Comparison of ENCODE assay signal across 18 cellular contexts in the genomic region with DNA sequence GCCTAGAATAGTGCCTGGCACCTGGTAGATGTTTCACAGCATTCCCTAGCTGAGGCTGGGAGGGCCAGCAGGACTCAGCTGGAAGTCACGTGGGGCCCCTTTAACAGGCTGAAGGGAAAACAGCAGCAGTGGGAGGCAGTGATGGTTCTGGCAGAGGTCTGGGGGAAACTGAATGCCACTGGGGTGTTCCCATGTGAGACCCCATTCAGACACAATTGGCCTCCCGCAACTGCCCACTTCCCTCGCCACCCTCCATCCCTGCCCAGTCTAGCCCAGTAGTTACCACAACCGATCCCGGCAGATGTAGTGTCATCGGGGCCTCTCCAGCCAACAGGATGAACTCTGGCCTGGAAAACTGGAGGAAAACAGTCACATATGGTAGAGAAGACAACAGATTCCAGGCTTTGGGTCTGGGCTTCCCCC. TPM values are rescaled to one million over a fixed set of nuclear protein-coding genes. Genes with fewer than 3 reads are reported as not detected.
A peak's percentile ranks its signal among the peaks of the same experiment; 100 is the strongest.
DNase-seq lines count a peak whose midpoint lies in the region; ATAC-seq and TF ChIP-seq lines count a peak whose summit lies in the region.
"Had no signal": no experiment of that assay in that cellular context is flagged by ENCODE, and none has a peak within 500 bp of the region (broad histone marks: within the 10 kb centered on the region; RNA-seq: fewer than 3 reads in every experiment).

No MANE protein-coding gene starts in this region.

- H3K27ac ChIP-seq in GM23338 (ENCODE audit: low read depth) (no peak overlapping the region), heart right ventricle (no peak overlapping the region), thyroid gland (no peak overlapping the region)
- H3K27ac ChIP-seq: C4-2B, GM23248 had no signal

- DNase-seq in GM23338 (ENCODE audit: low spot score) (no peak), WTC11 (ENCODE audit: low spot score) (no peak), islet precursor cell (peak; percentile 47), ureter (ENCODE audit: low spot score) (peak; percentile 19), heart right ventricle (no peak), thyroid gland (no peak), ACHN (no peak)
- DNase-seq: BE2C; CD4-positive, alpha-beta memory T cell; DMS153; DMS79 treated with DMSO at 0.1 percent for 48 hours; EL; GM23248; HFFc6 had no signal

- ATAC-seq in GM23338, result peak; percentile 57
- ATAC-seq in WTC11, result peak; percentile 32
- ATAC-seq in heart right ventricle, result no peak
- ATAC-seq: HepG2 had no signal

- no peak overlapping the region for H2AFZ ChIP-seq in GM23338
- H2AFZ ChIP-seq: GM23248 had no signal

- H3K4me2 ChIP-seq in GM23338, result no peak overlapping the region

- 71 to 81% methylated on average over 6 of the region's 6 CpGs for WGBS in heart right ventricle, 2 donors
- 75 to 86% methylated on average over 3 to 6 of the region's 6 CpGs for WGBS in thyroid gland, 2 donors

- H3K27me3 ChIP-seq in GM23338 (ENCODE audit: insufficient read depth) (no peaks in the 10 kb centered on the region), heart right ventricle (no peaks in the 10 kb centered on the region), thyroid gland (no peaks in the 10 kb centered on the region)
- H3K27me3 ChIP-seq: BE2C had no signal

- H3K9me2 ChIP-seq in GM23338 (ENCODE audit: insufficient read depth), result no peaks in the 10 kb centered on the region; the same call in 1 of the 2 replicates

- CTCF ChIA-PET in WTC11 (lab: Charles Lee), result no interaction called here

- H3K36me3 ChIP-seq in GM23338 (ENCODE audit: insufficient read depth) (no peaks in the 10 kb centered on the region), heart right ventricle (no peaks in the 10 kb centered on the region), thyroid gland (no peaks in the 10 kb centered on the region)
- H3K36me3 ChIP-seq: BE2C, HAP-1 had no signal

- no peaks in the 10 kb centered on the region; the same call in 2 of the 3 replicates for H3K9me3 Mint-ChIP-seq in GM23338
- H3K9me3 Mint-ChIP-seq in WTC11, result no peaks in the 10 kb centered on the region
- H3K9me3 Mint-ChIP-seq: HFFc6 had no signal

- no peak for TF ChIP-seq POLR2A in thyroid gland (IDR thresholded peaks at IDR 0.05)

- no peaks in the 10 kb centered on the region; the same call in 2 of the 3 replicates for H3K36me3 Mint-ChIP-seq in GM23338 (ENCODE audit: low read depth)
- H3K36me3 Mint-ChIP-seq in WTC11, result no peaks in the 10 kb centered on the region
- H3K36me3 Mint-ChIP-seq: CD4-positive, alpha-beta memory T cell had no signal

- H3K4me1 ChIP-seq in GM23338 (ENCODE audit: insufficient read depth) (no peaks in the 10 kb centered on the region), heart right ventricle (peaks cover 0 to 14% (median 0%) of the 10 kb centered on the region in 9 donors), thyroid gland (no peaks in the 10 kb centered on the region)
- H3K4me1 ChIP-seq: BE2C, HAP-1 had no signal

- POLR2A ChIA-PET in WTC11 (lab: Charles Lee), result no interaction called here

- H3K4me3 ChIP-seq in GM23338, result no peak overlapping the region
- H3K4me3 ChIP-seq in heart right ventricle, result no peak overlapping the region
- H3K4me3 ChIP-seq in thyroid gland (replicated peaks in 1 of 3), result no peak overlapping the region
- H3K4me3 ChIP-seq: GM23248, HAP-1 had no signal

- H3K9me3 ChIP-seq in heart right ventricle, result no peaks in the 10 kb centered on the region
- no peaks in the 10 kb centered on the region for H3K9me3 ChIP-seq in thyroid gland
- H3K9me3 ChIP-seq: BE2C, HAP-1 had no signal

- intact Hi-C loops in heart right ventricle (cut with DNase I), result no loop called here
- intact Hi-C loops in thyroid gland (cut with DNase I), result no loop called here

- TF ChIP-seq CTCF in GM23338 (conservative IDR thresholded peaks at IDR 0.05; ENCODE audit: low read depth in 2 of 2) (no peak), WTC11 (IDR thresholded peaks at IDR 0.05) (no peak), heart right ventricle (IDR thresholded peaks at IDR 0.05) (no peak), thyroid gland (IDR thresholded peaks at IDR 0.05) (no peak)

- no peaks in the 10 kb centered on the region for H4K20me1 ChIP-seq in GM23338 (replicated peaks; ENCODE audit: insufficient read depth)

- H3K27ac Mint-ChIP-seq in GM23338 (peak overlapping the region; percentile 39; the same call in 1 of the 2 replicates), WTC11 (peak overlapping the region; percentile 21; the same call in 1 of the 2 replicates)
- H3K27ac Mint-ChIP-seq: CD4-positive, alpha-beta memory T cell; HFFc6 had no signal

- in situ Hi-C loops in ACHN (cut with HindIII; ENCODE audit: low pct_ligation_motif_present, low pct_unique_long_range_greater_than_20kb, low sequenced_read_pairs), result no loop called here

- H3K79me2 ChIP-seq in GM23338 (replicated peaks; ENCODE audit: insufficient read depth), result no peaks in the 10 kb centered on the region

- H3K4me1 Mint-ChIP-seq in GM23338, result peaks cover 8% of the 10 kb centered on the region
- peaks cover 8% of the 10 kb centered on the region for H3K4me1 Mint-ChIP-seq in WTC11
- H3K4me1 Mint-ChIP-seq: CD4-positive, alpha-beta memory T cell had no signal

- H3K27me3 Mint-ChIP-seq in GM23338 (ENCODE audit: insufficient read depth, low read depth, poor library complexity) (no peaks in the 10 kb centered on the region), WTC11 (ENCODE audit: low read depth) (no peaks in the 10 kb centered on the region; the same call in 1 of the 2 replicates)

- H3F3A ChIP-seq in GM23338 (replicated peaks; ENCODE audit: low read depth), result no peaks in the 10 kb centered on the region

- no peak overlapping the region for H3K4me3 Mint-ChIP-seq in GM23338
- no peak overlapping the region for H3K4me3 Mint-ChIP-seq in WTC11
- H3K4me3 Mint-ChIP-seq: CD4-positive, alpha-beta memory T cell; HFFc6 had no signal

TF ChIP-seq in WTC11, 78 proteins besides CTCF, POLR2A, EP300 and RAD21:
- TF ChIP-seq, protein P1, sequence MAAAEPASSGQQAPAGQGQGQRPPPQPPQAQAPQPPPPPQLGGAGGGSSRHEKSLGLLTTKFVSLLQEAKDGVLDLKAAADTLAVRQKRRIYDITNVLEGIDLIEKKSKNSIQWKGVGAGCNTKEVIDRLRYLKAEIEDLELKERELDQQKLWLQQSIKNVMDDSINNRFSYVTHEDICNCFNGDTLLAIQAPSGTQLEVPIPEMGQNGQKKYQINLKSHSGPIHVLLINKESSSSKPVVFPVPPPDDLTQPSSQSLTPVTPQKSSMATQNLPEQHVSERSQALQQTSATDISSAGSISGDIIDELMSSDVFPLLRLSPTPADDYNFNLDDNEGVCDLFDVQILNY (CRISPR knock-in tag; IDR thresholded peaks at IDR 0.05), result no peak
- TF ChIP-seq, protein P2, sequence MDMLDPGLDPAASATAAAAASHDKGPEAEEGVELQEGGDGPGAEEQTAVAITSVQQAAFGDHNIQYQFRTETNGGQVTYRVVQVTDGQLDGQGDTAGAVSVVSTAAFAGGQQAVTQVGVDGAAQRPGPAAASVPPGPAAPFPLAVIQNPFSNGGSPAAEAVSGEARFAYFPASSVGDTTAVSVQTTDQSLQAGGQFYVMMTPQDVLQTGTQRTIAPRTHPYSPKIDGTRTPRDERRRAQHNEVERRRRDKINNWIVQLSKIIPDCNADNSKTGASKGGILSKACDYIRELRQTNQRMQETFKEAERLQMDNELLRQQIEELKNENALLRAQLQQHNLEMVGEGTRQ (CRISPR knock-in tag; IDR thresholded peaks at IDR 0.05), result peak; percentile 68
- TF ChIP-seq, protein P3, sequence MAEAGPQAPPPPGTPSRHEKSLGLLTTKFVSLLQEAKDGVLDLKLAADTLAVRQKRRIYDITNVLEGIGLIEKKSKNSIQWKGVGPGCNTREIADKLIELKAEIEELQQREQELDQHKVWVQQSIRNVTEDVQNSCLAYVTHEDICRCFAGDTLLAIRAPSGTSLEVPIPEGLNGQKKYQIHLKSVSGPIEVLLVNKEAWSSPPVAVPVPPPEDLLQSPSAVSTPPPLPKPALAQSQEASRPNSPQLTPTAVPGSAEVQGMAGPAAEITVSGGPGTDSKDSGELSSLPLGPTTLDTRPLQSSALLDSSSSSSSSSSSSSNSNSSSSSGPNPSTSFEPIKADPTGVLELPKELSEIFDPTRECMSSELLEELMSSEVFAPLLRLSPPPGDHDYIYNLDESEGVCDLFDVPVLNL (CRISPR knock-in tag; IDR thresholded peaks at IDR 0.05; ENCODE audit: borderline replicate concordance, low read depth), result no peak
- no peak for TF ChIP-seq TP53 (CRISPR knock-in tag; IDR thresholded peaks at IDR 0.05)
- no peak for TF ChIP-seq NFYB (CRISPR knock-in tag; conservative IDR thresholded peaks at IDR 0.05; ENCODE audit: low read depth)
- TF ChIP-seq, protein P4, sequence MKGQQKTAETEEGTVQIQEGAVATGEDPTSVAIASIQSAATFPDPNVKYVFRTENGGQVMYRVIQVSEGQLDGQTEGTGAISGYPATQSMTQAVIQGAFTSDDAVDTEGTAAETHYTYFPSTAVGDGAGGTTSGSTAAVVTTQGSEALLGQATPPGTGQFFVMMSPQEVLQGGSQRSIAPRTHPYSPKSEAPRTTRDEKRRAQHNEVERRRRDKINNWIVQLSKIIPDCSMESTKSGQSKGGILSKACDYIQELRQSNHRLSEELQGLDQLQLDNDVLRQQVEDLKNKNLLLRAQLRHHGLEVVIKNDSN (CRISPR knock-in tag; IDR thresholded peaks at IDR 0.05), result peak; percentile 72

RNA-seq across cellular contexts. Expression of a gene that starts 38.3 kb away (rescaled TPM):
- not detected in 2 replicates for total RNA-seq in GM23338 (2014; rRNA removed; shearing (Covaris generic))
- polyA plus RNA-seq in GM23338 (2016; fragmentation: Nextera tagmentation; extraction: Ambion mirVana) (not detected in 2 replicates), heart right ventricle (not detected)
- total RNA-seq in WTC11 (2021) (0.73 to 1.3 TPM (median 1.1 TPM) in 3 replicates), ureter (3.4 TPM), heart right ventricle (under 1 TPM in 7 of 10 donors, not detected in 3; 0.16 to 0.74 (median 0.23) TPM), thyroid gland (1 to 10 TPM in 2 of 4 donors, under 1 TPM in 2; 0.50 to 4.4 (median 0.96) TPM)
- total RNA-seq: A172; CD4-positive, alpha-beta memory T cell; GM23248; HFFc6 had no signal
- polyA plus RNA-seq: CD4-positive, alpha-beta memory T cell; GM23248 had no signal

Comparison
In these comparisons a context has a peak if more than half of its experiments do, and no peak if none do; other contexts are left out.
1. ATAC-seq: peak in GM23338 (single experiment) and WTC11 (single experiment); none in heart right ventricle (0 of 8).
2. DNase-seq: peak in islet precursor cell (single experiment) and ureter (single experiment); none in GM23338 (single experiment), WTC11 (single experiment), heart right ventricle (0 of 2), thyroid gland (0 of 2) and ACHN (single experiment).